ENCODE assay signal across 1 cellular context in the genomic region with DNA sequence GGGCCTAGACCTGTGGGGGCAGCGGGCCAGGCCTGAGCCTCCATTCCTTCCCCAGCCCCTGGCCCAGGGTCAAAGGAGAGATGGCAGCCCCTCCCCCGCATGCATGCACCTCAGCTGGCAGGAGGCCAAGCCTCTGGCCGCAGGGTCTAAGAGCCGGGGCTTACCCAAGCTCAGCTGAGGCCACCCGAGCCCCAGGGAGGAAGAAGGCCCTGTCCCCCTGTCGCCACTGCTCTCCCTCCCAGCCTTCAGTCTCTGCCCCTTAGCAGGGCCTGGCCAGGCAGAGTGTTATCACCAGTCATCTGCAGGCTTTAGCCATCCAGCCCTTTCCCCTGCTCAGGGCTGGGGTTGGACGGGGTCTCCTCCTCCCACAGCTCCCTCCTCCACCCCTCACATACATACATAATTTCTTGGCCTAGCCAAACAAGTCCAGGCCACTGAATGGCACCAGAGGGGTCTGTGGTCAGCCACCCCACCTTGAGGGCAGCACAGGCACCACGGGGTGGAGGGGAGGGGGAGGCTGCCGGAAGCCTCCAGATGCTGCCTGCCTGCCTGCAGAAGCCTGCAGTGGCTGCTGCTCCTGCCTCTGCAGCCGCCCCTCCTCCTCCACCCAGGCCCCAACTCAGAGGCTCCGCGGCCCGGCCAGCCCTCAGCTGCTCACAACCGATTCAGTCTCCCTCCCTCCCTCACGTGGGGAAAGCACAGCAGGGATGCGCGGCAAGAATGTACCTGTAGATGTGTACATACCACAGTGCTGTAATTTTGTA.
TF ChIP-seq lines count a peak whose summit lies in the region.

No MANE protein-coding gene starts in this region.

TF ChIP-seq in K562, 482 proteins besides CTCF, POLR2A, EP300 and RAD21 (continued from another document):
- TF ChIP-seq KAT8 (IDR thresholded peaks at IDR 0.05; ENCODE audit: low read depth) (no peak), SRSF9 (IDR thresholded peaks at IDR 0.05; ENCODE audit: borderline replicate concordance, low read depth, low read length) (no peak), RBM22 (IDR thresholded peaks at IDR 0.05; ENCODE audit: low read depth, low read length, poor library complexity, severe bottlenecking) (peak; percentile 6), POLR2G (IDR thresholded peaks at IDR 0.05; ENCODE audit: low read depth, low read length) (peak; percentile 58), DMBX1 (CRISPR knock-in tag; IDR thresholded peaks at IDR 0.05; ENCODE audit: borderline replicate concordance) (no peak), ZNF639 (CRISPR knock-in tag; conservative IDR thresholded peaks at IDR 0.05 in 1 of 2, IDR thresholded peaks at IDR 0.05 in 1 of 2) (no peak), ZNF717 (CRISPR knock-in tag; IDR thresholded peaks at IDR 0.05) (no peak), BCL6 (CRISPR knock-in tag; IDR thresholded peaks at IDR 0.05) (no peak), KDM4B (IDR thresholded peaks at IDR 0.05; ENCODE audit: borderline replicate concordance in 2 of 2, low read depth in 1 of 2) (no peak), SMAD3 (CRISPR knock-in tag; conservative IDR thresholded peaks at IDR 0.05) (no peak), FIP1L1 (IDR thresholded peaks at IDR 0.05; ENCODE audit: low read depth, low read length, poor library complexity, severe bottlenecking) (peak; percentile 11), NFIC (IDR thresholded peaks at IDR 0.05) (peak; percentile 95), CEBPG (CRISPR knock-in tag; IDR thresholded peaks at IDR 0.05) (no peak), CEBPG (tag; conservative IDR thresholded peaks at IDR 0.05 in 1 of 2, IDR thresholded peaks at IDR 0.05 in 1 of 2) (no peak)
